Comparison of ENCODE assay signal across 7 cellular contexts in the genomic region with DNA sequence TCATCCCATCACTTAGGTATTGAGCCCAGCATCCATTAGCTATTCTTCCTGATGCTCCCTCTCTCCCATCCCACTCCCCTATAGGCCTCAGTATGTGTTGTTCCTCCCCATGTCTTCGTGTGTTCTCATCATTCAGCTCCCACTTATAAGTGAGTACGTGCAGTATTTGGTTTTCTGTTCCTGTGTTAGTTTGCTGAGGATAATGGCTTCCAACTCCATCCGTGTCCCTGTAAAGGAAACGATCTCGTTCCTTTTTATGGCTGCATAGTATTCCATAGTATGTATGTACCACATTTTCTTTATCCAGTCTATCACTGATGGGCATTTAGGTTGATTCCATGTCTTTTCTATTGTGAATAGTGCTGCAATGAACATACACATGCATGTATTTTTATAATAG. TPM values are rescaled to one million over a fixed set of nuclear protein-coding genes. Genes with fewer than 3 reads are reported as not detected.
DNase-seq lines count a peak whose midpoint lies in the region; ATAC-seq, FAIRE-seq and TF ChIP-seq lines count a peak whose summit lies in the region.
"Not testable (repeated sequence)": the region's sequence is repeated elsewhere in the genome, so short reads cannot be mapped to it uniquely, and the experiment has no call there.

No MANE protein-coding gene starts in this region.

- H4K20me1 ChIP-seq in DND-41 (ENCODE audit: insufficient read depth, low read length); HepG2 (ENCODE audit: insufficient read depth, low read length): not testable (repeated sequence)

- not testable (repeated sequence) for H3K9me3 Mint-ChIP-seq in CD4-positive, alpha-beta T cell; activated CD4-positive, alpha-beta T cell treated with anti-CD3 and anti-CD28 coated beads, Interleukin-2, amount 10 ng/mL, durations not matched to agents 24 days and 14 days; activated T-helper 1 cell treated with anti-CD3 and anti-CD28 coated beads, Interleukin-12 subunit alpha, Interleukin-12 subunit beta, Interleukin-2, Interleukin-4 antibody, amounts not matched to agents 30 ng/mL and 10 ng/mL and 1 ng/mL, durations not matched to agents 14 hours and 24 hours and 36 hours; activated naive CD8-positive, alpha-beta T cell treated with anti-CD3 and anti-CD28 coated beads, Interleukin-2, amount 50 U/mL, for 24 hours

- TF ChIP-seq EP300 in HepG2 (IDR thresholded peaks at IDR 0.05; ENCODE audit: low read depth in 2 of 2, low read length in 2 of 2); HepG2 (CRISPR knock-in tag; IDR thresholded peaks at IDR 0.05; ENCODE audit: borderline replicate concordance): not testable (repeated sequence)

- BruUV-seq in HepG2 (replicated peaks; lab: Mats Ljungman, UMichigan), result not testable (repeated sequence)

- not testable (repeated sequence) for H3K27me3 Mint-ChIP-seq in CD4-positive, alpha-beta T cell; activated CD4-positive, alpha-beta T cell treated with anti-CD3 and anti-CD28 coated beads, Interleukin-2, amount 10 ng/mL, durations not matched to agents 24 days and 14 days; activated T-helper 1 cell treated with anti-CD3 and anti-CD28 coated beads, Interleukin-12 subunit alpha, Interleukin-12 subunit beta, Interleukin-2, Interleukin-4 antibody, amounts not matched to agents 30 ng/mL and 10 ng/mL and 1 ng/mL, durations not matched to agents 14 hours and 24 hours and 36 hours (ENCODE audit: insufficient read depth); activated naive CD8-positive, alpha-beta T cell treated with anti-CD3 and anti-CD28 coated beads, Interleukin-2, amount 50 U/mL, for 24 hours

- H3K9me3 ChIP-seq in CD4-positive, alpha-beta T cell (ENCODE audit: control insufficient read depth, low read length); DND-41 (ENCODE audit: insufficient read depth, low read length, severe bottlenecking); KOPT-K1 (ENCODE audit: insufficient read depth, low read length, poor library complexity, severe bottlenecking); HepG2 (ENCODE audit: low read length): not testable (repeated sequence)

- TF ChIP-seq RAD21 in HepG2 (CRISPR knock-in tag; IDR thresholded peaks at IDR 0.05), result not testable (repeated sequence)

- intact Hi-C loops in CD4-positive, alpha-beta T cell (cut with DNase I, micrococcal nuclease); activated CD4-positive, alpha-beta T cell treated with anti-CD3 and anti-CD28 coated beads, Interleukin-2, amount 10 ng/mL, durations not matched to agents 24 days and 14 days (cut with micrococcal nuclease); activated T-helper 1 cell treated with anti-CD3 and anti-CD28 coated beads, Interleukin-12 subunit alpha, Interleukin-12 subunit beta, Interleukin-2, Interleukin-4 antibody, amounts not matched to agents 30 ng/mL and 10 ng/mL and 1 ng/mL, durations not matched to agents 14 hours and 24 hours and 36 hours (cut with micrococcal nuclease); HepG2 (cut with micrococcal nuclease; ENCODE audit: unreplicated experiment): not testable (repeated sequence)

- TF ChIP-seq POLR2A in HepG2 (IDR thresholded peaks at IDR 0.05; ENCODE audit: insufficient read depth in 1 of 2, low read depth in 2 of 2, low read length in 2 of 2), result not testable (repeated sequence)

- peak overlapping the region; percentile 46 for H3K4me3 Mint-ChIP-seq in CD4-positive, alpha-beta T cell
- peak overlapping the region; percentile 32 for H3K4me3 Mint-ChIP-seq in activated CD4-positive, alpha-beta T cell treated with anti-CD3 and anti-CD28 coated beads, Interleukin-2, amount 10 ng/mL, durations not matched to agents 24 days and 14 days
- not testable (repeated sequence) for H3K4me3 Mint-ChIP-seq in activated T-helper 1 cell treated with anti-CD3 and anti-CD28 coated beads, Interleukin-12 subunit alpha, Interleukin-12 subunit beta, Interleukin-2, Interleukin-4 antibody, amounts not matched to agents 30 ng/mL and 10 ng/mL and 1 ng/mL, durations not matched to agents 14 hours and 24 hours and 36 hours; activated naive CD8-positive, alpha-beta T cell treated with anti-CD3 and anti-CD28 coated beads, Interleukin-2, amount 50 U/mL, for 24 hours

- not testable (repeated sequence) for H3K79me2 ChIP-seq in DND-41 (ENCODE audit: insufficient read depth, low read length); HepG2 (ENCODE audit: insufficient read depth, low read length)

- WGBS in HepG2 (ENCODE audit: low lambda C conversion rate), result 91% methylated on average over 5 of the region's 5 CpGs

- not testable (repeated sequence) for H3K9ac ChIP-seq in DND-41 (ENCODE audit: low read depth, low read length); HepG2 (ENCODE audit: insufficient read depth, low read depth, low read length)

- H3K4me1 ChIP-seq in DND-41 (ENCODE audit: insufficient read depth, low read length) (peaks cover 43% of the 10 kb centered on the region), HepG2 (ENCODE audit: insufficient read depth, low read length) (peaks cover 28% of the 10 kb centered on the region)

- not testable (repeated sequence) for H3K27ac Mint-ChIP-seq in CD4-positive, alpha-beta T cell
- H3K27ac Mint-ChIP-seq in activated CD4-positive, alpha-beta T cell treated with anti-CD3 and anti-CD28 coated beads, Interleukin-2, amount 10 ng/mL, durations not matched to agents 24 days and 14 days, result peak overlapping the region; percentile 41
- H3K27ac Mint-ChIP-seq in activated T-helper 1 cell treated with anti-CD3 and anti-CD28 coated beads, Interleukin-12 subunit alpha, Interleukin-12 subunit beta, Interleukin-2, Interleukin-4 antibody, amounts not matched to agents 30 ng/mL and 10 ng/mL and 1 ng/mL, durations not matched to agents 14 hours and 24 hours and 36 hours, result peak overlapping the region; percentile 53
- peak overlapping the region; percentile 45 for H3K27ac Mint-ChIP-seq in activated naive CD8-positive, alpha-beta T cell treated with anti-CD3 and anti-CD28 coated beads, Interleukin-2, amount 50 U/mL, for 24 hours

- H3K4me2 ChIP-seq in DND-41 (ENCODE audit: insufficient read depth, low read length); HepG2 (ENCODE audit: low read depth, low read length): not testable (repeated sequence)

- DNase-seq in CD4-positive, alpha-beta T cell; DND-41; activated CD4-positive, alpha-beta T cell treated with anti-CD3 and anti-CD28 coated beads, Interleukin-2, amount 10 ng/mL, durations not matched to agents 24 days and 14 days; activated T-helper 1 cell treated with anti-CD3 and anti-CD28 coated beads, Interleukin-12 subunit alpha, Interleukin-12 subunit beta, Interleukin-2, Interleukin-4 antibody, amounts not matched to agents 30 ng/mL and 10 ng/mL and 1 ng/mL, durations not matched to agents 14 hours and 24 hours and 36 hours (ENCODE audit: low spot score); activated naive CD8-positive, alpha-beta T cell treated with anti-CD3 and anti-CD28 coated beads, Interleukin-2, amount 50 U/mL, for 24 hours; HepG2 (ENCODE audit: low spot score): not testable (repeated sequence)

- not testable (repeated sequence) for H3K27me3 ChIP-seq in CD4-positive, alpha-beta T cell (ENCODE audit: control insufficient read depth, insufficient read depth, low read length); DND-41 (ENCODE audit: insufficient read depth, low read length, poor library complexity); HepG2 (ENCODE audit: control insufficient read depth in 1 of 2, insufficient read depth in 2 of 2, low read length in 2 of 2)

- POLR2A ChIA-PET in CD4-positive, alpha-beta T cell (lab: Charles Lee), result interaction anchor here (1.3 kb wide), 1 partner anchor 40 kb away, joined by 6 read pairs; no protein-coding TSS in a partner anchor
- POLR2A ChIA-PET in HepG2 (lab: Yijun Ruan, JAX), result interaction anchor here (2.4 kb wide), 1 partner anchor 55 kb away, joined by 12 read pairs; no protein-coding TSS in a partner anchor

- peaks cover 62% of the 10 kb centered on the region for H3K36me3 ChIP-seq in DND-41 (ENCODE audit: insufficient read depth, low read length)
- H3K36me3 ChIP-seq in KOPT-K1 (ENCODE audit: insufficient read depth, low read length), result peaks cover 71% of the 10 kb centered on the region
- not testable (repeated sequence) for H3K36me3 ChIP-seq in HepG2 (replicated peaks in 1 of 2; ENCODE audit: control insufficient read depth in 1 of 2, insufficient read depth in 2 of 2, low read length in 2 of 2)

- not testable (repeated sequence) for TF ChIP-seq CTCF in CD4-positive, alpha-beta T cell (IDR thresholded peaks at IDR 0.05); DND-41 (IDR thresholded peaks at IDR 0.05; ENCODE audit: borderline replicate concordance, extremely low read depth, low read length, poor library complexity, severe bottlenecking); HepG2 (CRISPR knock-in tag; IDR thresholded peaks at IDR 0.05)

- CTCF ChIA-PET in CD4-positive, alpha-beta T cell (lab: Charles Lee); HepG2 (lab: Yijun Ruan, JAX; ENCODE audit: low intra/inter-chr PET ratio, low total read pairs): not testable (repeated sequence)

- H3K36me3 Mint-ChIP-seq in CD4-positive, alpha-beta T cell (ENCODE audit: low read depth), result peaks cover 28% of the 10 kb centered on the region
- H3K36me3 Mint-ChIP-seq in activated CD4-positive, alpha-beta T cell treated with anti-CD3 and anti-CD28 coated beads, Interleukin-2, amount 10 ng/mL, durations not matched to agents 24 days and 14 days (ENCODE audit: low read depth), result peaks cover 47% of the 10 kb centered on the region
- peaks cover 47% of the 10 kb centered on the region for H3K36me3 Mint-ChIP-seq in activated T-helper 1 cell treated with anti-CD3 and anti-CD28 coated beads, Interleukin-12 subunit alpha, Interleukin-12 subunit beta, Interleukin-2, Interleukin-4 antibody, amounts not matched to agents 30 ng/mL and 10 ng/mL and 1 ng/mL, durations not matched to agents 14 hours and 24 hours and 36 hours (ENCODE audit: low read depth)
- peaks cover 56% of the 10 kb centered on the region for H3K36me3 Mint-ChIP-seq in activated naive CD8-positive, alpha-beta T cell treated with anti-CD3 and anti-CD28 coated beads, Interleukin-2, amount 50 U/mL, for 24 hours (ENCODE audit: low read depth)

- peaks cover 27% of the 10 kb centered on the region for H3K4me1 Mint-ChIP-seq in CD4-positive, alpha-beta T cell (ENCODE audit: low read depth)
- peaks cover 31% of the 10 kb centered on the region for H3K4me1 Mint-ChIP-seq in activated CD4-positive, alpha-beta T cell treated with anti-CD3 and anti-CD28 coated beads, Interleukin-2, amount 10 ng/mL, durations not matched to agents 24 days and 14 days
- peaks cover 22% of the 10 kb centered on the region for H3K4me1 Mint-ChIP-seq in activated T-helper 1 cell treated with anti-CD3 and anti-CD28 coated beads, Interleukin-12 subunit alpha, Interleukin-12 subunit beta, Interleukin-2, Interleukin-4 antibody, amounts not matched to agents 30 ng/mL and 10 ng/mL and 1 ng/mL, durations not matched to agents 14 hours and 24 hours and 36 hours (ENCODE audit: low read depth)
- peaks cover 26% of the 10 kb centered on the region for H3K4me1 Mint-ChIP-seq in activated naive CD8-positive, alpha-beta T cell treated with anti-CD3 and anti-CD28 coated beads, Interleukin-2, amount 50 U/mL, for 24 hours

- not testable (repeated sequence) for ATAC-seq in CD4-positive, alpha-beta T cell (ENCODE audit: poor library complexity); DND-41 (ENCODE audit: insufficient read depth, low read depth); activated naive CD8-positive, alpha-beta T cell treated with anti-CD3 and anti-CD28 coated beads, Interleukin-2, amount 50 U/mL, for 24 hours; HepG2

- not testable (repeated sequence) for H3K27ac ChIP-seq in CD4-positive, alpha-beta T cell (ENCODE audit: low read depth, low read length); HepG2 (ENCODE audit: extremely low read length, insufficient read depth, low read length)
- H3K27ac ChIP-seq in DND-41 (ENCODE audit: low read length), result peak overlapping the region; percentile 92
- peak overlapping the region; percentile 92 for H3K27ac ChIP-seq in KOPT-K1 (ENCODE audit: low read depth, low read length, poor library complexity, severe bottlenecking)

- FAIRE-seq in HepG2 (lab: Jason Lieb, UNC), result not testable (repeated sequence)

- not testable (repeated sequence) for H2AFZ ChIP-seq in DND-41 (ENCODE audit: low read depth, low read length); HepG2 (ENCODE audit: low read length)

- in situ Hi-C loops in HepG2 (cut with HindIII; ENCODE audit: extremely low pct_ligation_motif_present, low pct_unique_long_range_greater_than_20kb), result not testable (repeated sequence)

- not testable (repeated sequence) for H3K4me3 ChIP-seq in DND-41 (ENCODE audit: low read depth in 1 of 2, low read length in 2 of 2); HepG2 (replicated peaks in 1 of 3; ENCODE audit: insufficient read depth in 1 of 3, low read depth in 2 of 3, low read length in 3 of 3)

RNA-seq across cellular contexts. Expression of a gene that starts 40.2 kb away (rescaled TPM):
- total RNA-seq in CD4-positive, alpha-beta T cell, result 1 to 10 TPM; 5.4 to 7.0 TPM
- 16.4 and 17.9 TPM in 2 replicates for total RNA-seq in activated CD4-positive, alpha-beta T cell treated with anti-CD3 and anti-CD28 coated beads, Interleukin-2, amount 10 ng/mL, durations not matched to agents 24 days and 14 days
- 11.6 and 17.1 TPM in 2 replicates for total RNA-seq in activated T-helper 1 cell treated with anti-CD3 and anti-CD28 coated beads, Interleukin-12 subunit alpha, Interleukin-12 subunit beta, Interleukin-2, Interleukin-4 antibody, amounts not matched to agents 30 ng/mL and 10 ng/mL and 1 ng/mL, durations not matched to agents 14 hours and 24 hours and 36 hours
- 16.3 and 18.4 TPM in 2 replicates for total RNA-seq in HepG2 (2016; rRNA removed; fragmentation: Illumina TruSeq; extraction: Trizol)
- 17.3 and 18.2 TPM in 2 replicates for total RNA-seq in HepG2 (2016; cell fraction: cytosol; rRNA removed; fragmentation: Illumina TruSeq; extraction: Trizol; ENCODE audit: low read depth)
- total RNA-seq in HepG2 (2016; cell fraction: insoluble cytoplasmic fraction; rRNA removed; fragmentation: Illumina TruSeq; extraction: Trizol), result 17.8 and 21.9 TPM in 2 replicates
- 11.6 and 12.8 TPM in 2 replicates for total RNA-seq in HepG2 (2016; cell fraction: membrane; rRNA removed; fragmentation: Illumina TruSeq; extraction: Trizol)
- total RNA-seq in HepG2 (2016; cell fraction: nucleus; rRNA removed; fragmentation: Illumina TruSeq; extraction: Trizol), result 29.6 and 32.6 TPM in 2 replicates
- polyA plus RNA-seq in HepG2 (2011; rRNA removed), result 1.4 and 1.9 TPM in 2 replicates
- polyA plus RNA-seq in HepG2 (2011; cell fraction: cytosol; rRNA removed), result 0.35 and 1.1 TPM in 2 replicates
- 3.0 and 3.7 TPM in 2 replicates for polyA plus RNA-seq in HepG2 (2011; cell fraction: nucleus; rRNA removed)
- polyA plus RNA-seq in HepG2 (2012), result 3.6 and 4.3 TPM in 2 replicates
- polyA plus RNA-seq in HepG2 (2016; cell fraction: cytosol; fragmentation: Illumina TruSeq; extraction: Trizol; ENCODE audit: low read depth), result 0.44 and 1.0 TPM in 2 replicates
- polyA plus RNA-seq in HepG2 (2016; cell fraction: insoluble cytoplasmic fraction; fragmentation: Illumina TruSeq; extraction: Trizol; ENCODE audit: low read depth), result 13.0 and 14.4 TPM in 2 replicates
- 1.4 and 1.9 TPM in 2 replicates for polyA plus RNA-seq in HepG2 (2016; cell fraction: membrane; fragmentation: Illumina TruSeq; extraction: Trizol; ENCODE audit: low read depth)
- 19.8 and 21.6 TPM in 2 replicates for polyA plus RNA-seq in HepG2 (2016; cell fraction: nucleus; fragmentation: Illumina TruSeq; extraction: Trizol; ENCODE audit: insufficient read depth, low read depth)
- polyA minus RNA-seq in HepG2 (2011; rRNA and poly(A)+ RNA removed; ENCODE audit: low replicate concordance), result 2.7 and 3.0 TPM in 2 replicates
- polyA minus RNA-seq in HepG2 (2011; cell fraction: cytosol; rRNA and poly(A)+ RNA removed), result 1.8 and 2.7 TPM in 2 replicates
- polyA minus RNA-seq in HepG2 (2011; cell fraction: nucleus; rRNA and poly(A)+ RNA removed), result 15.3 and 18.8 TPM in 2 replicates

RNA-seq across cellular contexts. Expression of a gene that starts 40.5 kb away (rescaled TPM):
- 10 to 100 TPM; 42.3 to 43.2 TPM for total RNA-seq in CD4-positive, alpha-beta T cell
- total RNA-seq in activated CD4-positive, alpha-beta T cell treated with anti-CD3 and anti-CD28 coated beads, Interleukin-2, amount 10 ng/mL, durations not matched to agents 24 days and 14 days, result 43.1 and 44.7 TPM in 2 replicates
- total RNA-seq in activated T-helper 1 cell treated with anti-CD3 and anti-CD28 coated beads, Interleukin-12 subunit alpha, Interleukin-12 subunit beta, Interleukin-2, Interleukin-4 antibody, amounts not matched to agents 30 ng/mL and 10 ng/mL and 1 ng/mL, durations not matched to agents 14 hours and 24 hours and 36 hours, result 46.7 and 48.7 TPM in 2 replicates
- 69.5 and 99.0 TPM in 2 replicates for total RNA-seq in HepG2 (2016; rRNA removed; fragmentation: Illumina TruSeq; extraction: Trizol)
- total RNA-seq in HepG2 (2016; cell fraction: cytosol; rRNA removed; fragmentation: Illumina TruSeq; extraction: Trizol; ENCODE audit: low read depth), result 5.6 and 6.1 TPM in 2 replicates
- total RNA-seq in HepG2 (2016; cell fraction: insoluble cytoplasmic fraction; rRNA removed; fragmentation: Illumina TruSeq; extraction: Trizol), result 72.8 and 96.2 TPM in 2 replicates
- total RNA-seq in HepG2 (2016; cell fraction: membrane; rRNA removed; fragmentation: Illumina TruSeq; extraction: Trizol), result 22.7 and 24.4 TPM in 2 replicates
- 94.1 and 117 TPM in 2 replicates for total RNA-seq in HepG2 (2016; cell fraction: nucleus; rRNA removed; fragmentation: Illumina TruSeq; extraction: Trizol)
- 53.5 and 58.1 TPM in 2 replicates for polyA plus RNA-seq in HepG2 (2011; rRNA removed)
- polyA plus RNA-seq in HepG2 (2011; cell fraction: cytosol; rRNA removed), result 37.5 and 40.2 TPM in 2 replicates
- polyA plus RNA-seq in HepG2 (2011; cell fraction: nucleus; rRNA removed), result 19.9 and 28.3 TPM in 2 replicates
- polyA plus RNA-seq in HepG2 (2012), result 72.6 and 86.3 TPM in 2 replicates
- polyA plus RNA-seq in HepG2 (2016; cell fraction: cytosol; fragmentation: Illumina TruSeq; extraction: Trizol; ENCODE audit: low read depth), result 5.7 and 6.0 TPM in 2 replicates
- 72.8 and 74.1 TPM in 2 replicates for polyA plus RNA-seq in HepG2 (2016; cell fraction: insoluble cytoplasmic fraction; fragmentation: Illumina TruSeq; extraction: Trizol; ENCODE audit: low read depth)
- polyA plus RNA-seq in HepG2 (2016; cell fraction: membrane; fragmentation: Illumina TruSeq; extraction: Trizol; ENCODE audit: low read depth), result 15.5 and 17.7 TPM in 2 replicates
- polyA plus RNA-seq in HepG2 (2016; cell fraction: nucleus; fragmentation: Illumina TruSeq; extraction: Trizol; ENCODE audit: insufficient read depth, low read depth), result 124 and 128 TPM in 2 replicates
- polyA minus RNA-seq in HepG2 (2011; rRNA and poly(A)+ RNA removed; ENCODE audit: low replicate concordance), result 28.2 and 108 TPM in 2 replicates
- 106 and 113 TPM in 2 replicates for polyA minus RNA-seq in HepG2 (2011; cell fraction: cytosol; rRNA and poly(A)+ RNA removed)
- polyA minus RNA-seq in HepG2 (2011; cell fraction: nucleus; rRNA and poly(A)+ RNA removed), result 54.2 and 66.6 TPM in 2 replicates
